ENCODE assay signal across 14 cellular contexts in the genomic region with DNA sequence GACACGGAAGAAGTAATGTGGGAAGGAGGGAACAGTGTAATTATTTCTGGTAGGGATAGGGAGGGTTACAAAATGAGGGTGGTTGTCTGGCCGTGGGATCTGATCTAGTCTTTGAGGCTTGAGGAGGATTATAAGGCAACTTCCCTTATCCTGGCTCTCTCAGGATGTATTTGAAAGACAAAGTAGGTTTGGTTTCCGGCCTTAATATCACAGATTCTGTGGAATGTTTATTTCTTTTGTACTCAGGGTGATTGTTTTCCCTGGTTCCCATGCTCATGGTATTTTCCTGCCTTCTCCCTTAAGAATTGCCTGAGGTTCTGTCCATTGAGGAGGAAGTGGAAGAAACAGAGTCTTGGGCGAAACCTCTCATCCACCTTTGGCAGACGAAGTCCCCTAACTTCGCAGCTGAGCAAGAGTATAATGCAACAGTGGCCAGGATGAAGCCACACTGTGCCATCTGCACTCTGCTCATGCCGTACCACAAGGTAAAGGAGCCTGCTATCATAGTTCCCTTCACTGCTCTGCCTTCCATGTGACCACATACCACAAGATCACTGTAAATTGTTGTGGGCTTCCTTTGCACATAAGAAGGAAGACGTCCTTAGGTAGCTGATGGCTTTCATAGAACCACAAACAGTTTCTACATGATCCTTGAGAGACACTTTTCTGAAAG.
A peak's percentile ranks its signal among the peaks of the same experiment; 100 is the strongest.
DNase-seq lines count a peak whose midpoint lies in the region; ATAC-seq and TF ChIP-seq lines count a peak whose summit lies in the region.
"Had no signal": no experiment of that assay in that cellular context is flagged by ENCODE, and none has a peak within 500 bp of the region (broad histone marks: within the 10 kb centered on the region; RNA-seq: fewer than 3 reads in every experiment).

No MANE protein-coding gene starts in this region.

- H3K4me3 Mint-ChIP-seq in GM23338: no peak overlapping the region

- peak overlapping the region; percentile 39; the same call in 1 of the 2 replicates for H3K27ac ChIP-seq in GM23338 (ENCODE audit: low read depth)
- H3K27ac ChIP-seq in sigmoid colon: no peak overlapping the region
- H3K27ac ChIP-seq: coronary artery, skin epidermis had no signal

- ATAC-seq in GM23338 (no peak), HG03354 (IDR thresholded peaks at IDR 0.05; ENCODE audit: poor library complexity, severe bottlenecking, unreplicated experiment) (no peak)
- ATAC-seq: K562, SK-N-SH treated with all-trans-retinoic acid at 6 μM for 48 hours had no signal

- H3K27me3 ChIP-seq in GM23338 (ENCODE audit: insufficient read depth) (no peaks in the 10 kb centered on the region), sigmoid colon (no peaks in the 10 kb centered on the region)

- H3K4me2 ChIP-seq in GM23338: no peak overlapping the region

- no peaks in the 10 kb centered on the region; the same call in 2 of the 3 replicates for H3K9me3 Mint-ChIP-seq in GM23338

- no peaks in the 10 kb centered on the region for H3K9me3 ChIP-seq in sigmoid colon

- H3K4me1 ChIP-seq in GM23338 (ENCODE audit: insufficient read depth) (no peaks in the 10 kb centered on the region), sigmoid colon (no peaks in the 10 kb centered on the region)

- no peak for TF ChIP-seq EP300 in sigmoid colon (IDR thresholded peaks at IDR 0.05)

- H3K9me2 ChIP-seq in GM23338 (ENCODE audit: insufficient read depth): no peaks in the 10 kb centered on the region

- H3K36me3 Mint-ChIP-seq in GM23338 (ENCODE audit: low read depth): peaks cover 22% of the 10 kb centered on the region

- WGBS in sigmoid colon, 2 donors: 71 to 90% methylated on average over 8 of the region's 8 CpGs

- no peaks in the 10 kb centered on the region for H3K27me3 Mint-ChIP-seq in GM23338 (ENCODE audit: insufficient read depth, low read depth, poor library complexity)

- no peak for TF ChIP-seq CTCF in GM12865 (IDR thresholded peaks at IDR 0.05; ENCODE audit: insufficient read depth, low read depth, low read length, missing control alignments)
- no peak for TF ChIP-seq CTCF in GM23338 (conservative IDR thresholded peaks at IDR 0.05; ENCODE audit: low read depth in 2 of 2)
- TF ChIP-seq CTCF in sigmoid colon (IDR thresholded peaks at IDR 0.05): no peak

- TF ChIP-seq POLR2A in sigmoid colon (IDR thresholded peaks at IDR 0.05): no peak

- no peaks in the 10 kb centered on the region; the same call in none of the 2 replicates for H3K36me3 ChIP-seq in GM23338 (ENCODE audit: insufficient read depth)
- peaks cover 4 to 44% (median 13%) of the 10 kb centered on the region in 4 donors for H3K36me3 ChIP-seq in sigmoid colon

- intact Hi-C loops in sigmoid colon (cut with DNase I): no loop called here

- no peaks in the 10 kb centered on the region for H4K20me1 ChIP-seq in GM23338 (replicated peaks; ENCODE audit: insufficient read depth)

- H3K27ac Mint-ChIP-seq in GM23338: peak overlapping the region; percentile 54; the same call in 1 of the 2 replicates

- no peaks in the 10 kb centered on the region for H3F3A ChIP-seq in GM23338 (replicated peaks; ENCODE audit: low read depth)

- peak; percentile 11 for DNase-seq in GM12865 (ENCODE audit: low read depth)
- peak; percentile 28 for DNase-seq in GM23338 (ENCODE audit: low spot score)
- DNase-seq in NOMO-1 treated with DMSO at 0.1 percent for 48 hours (lab: John Stamatoyannopoulos, UW; ENCODE audit: unreplicated experiment): peak; percentile 68
- DNase-seq in glomerular endothelial cell (ENCODE audit: extremely low read depth, low read depth, low spot score): peak; percentile 27
- DNase-seq in stimulated activated CD4-positive, alpha-beta T cell treated with anti-CD3 and anti-CD28 coated beads, Interleukin-2, amount 100 ng/mL, for 48 hours: no peak
- DNase-seq in mesenteric fat pad (ENCODE audit: low spot score): no peak
- no peak for DNase-seq in sigmoid colon
- DNase-seq: Calu3, mesendoderm had no signal

- no peaks in the 10 kb centered on the region; the same call in 2 of the 3 replicates for H3K4me1 Mint-ChIP-seq in GM23338

- no peaks in the 10 kb centered on the region for H3K79me2 ChIP-seq in GM23338 (replicated peaks; ENCODE audit: insufficient read depth)

- no peak overlapping the region for H3K4me3 ChIP-seq in GM12865 (ENCODE audit: low read depth, low read length)
- H3K4me3 ChIP-seq in GM23338: no peak overlapping the region
- H3K4me3 ChIP-seq in sigmoid colon: no peak overlapping the region
- H3K4me3 ChIP-seq: coronary artery, K562, skin epidermis had no signal

- no peak overlapping the region for H2AFZ ChIP-seq in GM23338

TF ChIP-seq in GM23338, 12 proteins besides CTCF, POLR2A, EP300 and RAD21:
- TF ChIP-seq CREB1 (CRISPR knock-in tag; IDR thresholded peaks at IDR 0.05; ENCODE audit: low read depth) (no peak), POLR2AphosphoS5 (IDR thresholded peaks at IDR 0.05; ENCODE audit: low read depth) (no peak), STAT1 (IDR thresholded peaks at IDR 0.05; ENCODE audit: unreplicated experiment) (no peak), NANOG (IDR thresholded peaks at IDR 0.05; ENCODE audit: borderline replicate concordance) (no peak), EZH2phosphoT487 (IDR thresholded peaks at IDR 0.05; ENCODE audit: unreplicated experiment) (no peak), JUNB (IDR thresholded peaks at IDR 0.05; ENCODE audit: unreplicated experiment) (no peak), EZH2 (IDR thresholded peaks at IDR 0.05; ENCODE audit: low read depth, unreplicated experiment) (no peak), ZNF331 (CRISPR knock-in tag; IDR thresholded peaks at IDR 0.05; ENCODE audit: low read depth) (no peak), ZNF114 (CRISPR knock-in tag; IDR thresholded peaks at IDR 0.05) (no peak)
- TF ChIP-seq, protein P1, sequence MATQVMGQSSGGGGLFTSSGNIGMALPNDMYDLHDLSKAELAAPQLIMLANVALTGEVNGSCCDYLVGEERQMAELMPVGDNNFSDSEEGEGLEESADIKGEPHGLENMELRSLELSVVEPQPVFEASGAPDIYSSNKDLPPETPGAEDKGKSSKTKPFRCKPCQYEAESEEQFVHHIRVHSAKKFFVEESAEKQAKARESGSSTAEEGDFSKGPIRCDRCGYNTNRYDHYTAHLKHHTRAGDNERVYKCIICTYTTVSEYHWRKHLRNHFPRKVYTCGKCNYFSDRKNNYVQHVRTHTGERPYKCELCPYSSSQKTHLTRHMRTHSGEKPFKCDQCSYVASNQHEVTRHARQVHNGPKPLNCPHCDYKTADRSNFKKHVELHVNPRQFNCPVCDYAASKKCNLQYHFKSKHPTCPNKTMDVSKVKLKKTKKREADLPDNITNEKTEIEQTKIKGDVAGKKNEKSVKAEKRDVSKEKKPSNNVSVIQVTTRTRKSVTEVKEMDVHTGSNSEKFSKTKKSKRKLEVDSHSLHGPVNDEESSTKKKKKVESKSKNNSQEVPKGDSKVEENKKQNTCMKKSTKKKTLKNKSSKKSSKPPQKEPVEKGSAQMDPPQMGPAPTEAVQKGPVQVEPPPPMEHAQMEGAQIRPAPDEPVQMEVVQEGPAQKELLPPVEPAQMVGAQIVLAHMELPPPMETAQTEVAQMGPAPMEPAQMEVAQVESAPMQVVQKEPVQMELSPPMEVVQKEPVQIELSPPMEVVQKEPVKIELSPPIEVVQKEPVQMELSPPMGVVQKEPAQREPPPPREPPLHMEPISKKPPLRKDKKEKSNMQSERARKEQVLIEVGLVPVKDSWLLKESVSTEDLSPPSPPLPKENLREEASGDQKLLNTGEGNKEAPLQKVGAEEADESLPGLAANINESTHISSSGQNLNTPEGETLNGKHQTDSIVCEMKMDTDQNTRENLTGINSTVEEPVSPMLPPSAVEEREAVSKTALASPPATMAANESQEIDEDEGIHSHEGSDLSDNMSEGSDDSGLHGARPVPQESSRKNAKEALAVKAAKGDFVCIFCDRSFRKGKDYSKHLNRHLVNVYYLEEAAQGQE (IDR thresholded peaks at IDR 0.05; ENCODE audit: unreplicated experiment): no peak

Comparison
In these comparisons a context has a peak if more than half of its experiments do, and no peak if none do; other contexts are left out.
1. DNase-seq: peak in GM12865 (single experiment), GM23338 (single experiment), NOMO-1 treated with DMSO at 0.1 percent for 48 hours (single experiment) and glomerular endothelial cell (single experiment); none in stimulated activated CD4-positive, alpha-beta T cell treated with anti-CD3 and anti-CD28 coated beads, Interleukin-2, amount 100 ng/mL, for 48 hours (0 of 2), mesenteric fat pad (single experiment) and sigmoid colon (single experiment).